In the genomic region with DNA sequence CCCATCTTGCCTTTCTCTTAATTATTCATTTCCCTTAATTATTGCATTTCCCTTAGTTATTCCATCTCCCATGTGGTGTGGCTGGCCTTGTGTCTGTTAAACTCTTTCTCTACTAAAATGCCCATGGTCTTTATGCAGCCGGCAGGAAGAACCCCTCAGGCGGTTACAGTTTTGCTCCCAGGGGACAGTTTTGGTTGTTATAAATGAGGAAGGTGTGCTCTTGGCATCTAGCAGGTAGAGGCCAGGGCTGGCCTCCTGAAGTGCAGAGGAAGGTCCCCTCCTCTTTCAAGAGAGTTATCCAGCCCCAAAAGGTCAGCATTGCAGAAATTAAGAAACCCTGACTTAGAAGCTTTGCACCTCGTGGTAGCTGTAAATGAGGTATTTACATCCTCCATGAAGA, we compare ENCODE assay signal across 29 cellular contexts.
"Had no signal": no experiment of that assay in that cellular context is flagged by ENCODE, and none has a peak within 500 bp of the region (broad histone marks: within the 10 kb centered on the region; RNA-seq: fewer than 3 reads in every experiment).

No MANE protein-coding gene starts in this region.

- ATAC-seq: body of pancreas; gastrocnemius medialis; left ventricle myocardium superior; natural killer cell; psoas muscle; right cardiac atrium; stimulated activated memory B cell treated with anti-CD40 and anti-IgM and Interleukin-4, amounts not matched to agents 10 μg/mL and 1 μg/mL and 100 μg/mL, for 72 hours; WTC11 had no signal

- FAIRE-seq: urothelium cell line had no signal

- DNase-seq: activated CD4-positive, alpha-beta T cell treated with anti-CD3 and anti-CD28 coated beads for 36 hours; activated CD4-positive, alpha-beta T cell treated with anti-CD3 and anti-CD28 coated beads, Interleukin-2, amount 50 U/mL, for 4 hours; activated CD8-positive, alpha-beta memory T cell treated with anti-CD3 and anti-CD28 coated beads for 24 hours; activated CD8-positive, alpha-beta memory T cell treated with anti-CD3 and anti-CD28 coated beads, Interleukin-2, amount 50 U/mL, for 4 hours; activated effector memory CD4-positive, alpha-beta T cell treated with anti-CD3 and anti-CD28 coated beads, Interleukin-2, amount 50 U/mL, for 16 hours; activated naive CD4-positive, alpha-beta T cell treated with anti-CD3 and anti-CD28 coated beads, Interleukin-2, amount 50 U/mL, for 16 hours; activated T-cell treated with anti-CD3 and anti-CD28 coated beads, Interleukin-2, amount 50 U/mL, for 24 hours; anterior cingulate cortex; body of pancreas; cortex of kidney; endodermal cell; esophagus squamous epithelium; gastrocnemius medialis; head of caudate nucleus; hypothalamus; left ventricle myocardium superior; mammary epithelial cell; midbrain; natural killer cell; ovary; psoas muscle; right cardiac atrium; stimulated activated CD4-positive, alpha-beta T cell treated with anti-CD3 and anti-CD28 coated beads, Interleukin-1b, Interleukin-23, amount 100 ng/mL, for 48 hours; T1000; transverse colon had no signal

- H3K27ac ChIP-seq: body of pancreas, cardiac muscle cell, esophagus squamous epithelium, gastrocnemius medialis, ovary, psoas muscle, transverse colon had no signal

- H3K27me3 ChIP-seq: body of pancreas, cardiac muscle cell, esophagus squamous epithelium, gastrocnemius medialis, ovary, transverse colon had no signal

- H3K9me3 ChIP-seq: body of pancreas, esophagus squamous epithelium, gastrocnemius medialis, ovary, psoas muscle, transverse colon had no signal

- H3K4me3 Mint-ChIP-seq: activated CD4-positive, alpha-beta T cell treated with anti-CD3 and anti-CD28 coated beads for 36 hours; activated T-cell treated with anti-CD3 and anti-CD28 coated beads, Interleukin-2, amount 50 U/mL, for 24 hours; endodermal cell; natural killer cell; stimulated activated memory B cell treated with anti-CD40 and anti-IgM and Interleukin-4, amounts not matched to agents 10 μg/mL and 1 μg/mL and 100 μg/mL, for 72 hours; WTC11 had no signal

- H3K27me3 Mint-ChIP-seq: activated CD4-positive, alpha-beta T cell treated with anti-CD3 and anti-CD28 coated beads for 36 hours; stimulated activated memory B cell treated with anti-CD40 and anti-IgM and Interleukin-4, amounts not matched to agents 10 μg/mL and 1 μg/mL and 100 μg/mL, for 72 hours had no signal

- H3K36me3 Mint-ChIP-seq: natural killer cell had no signal

- H3K36me3 ChIP-seq: cardiac muscle cell, esophagus squamous epithelium, gastrocnemius medialis, ovary, transverse colon had no signal

- H3K4me3 ChIP-seq: body of pancreas, cardiac muscle cell, esophagus squamous epithelium, gastrocnemius medialis, ovary, psoas muscle, transverse colon had no signal

- H3K27ac Mint-ChIP-seq: activated CD4-positive, alpha-beta T cell treated with anti-CD3 and anti-CD28 coated beads for 36 hours; activated T-cell treated with anti-CD3 and anti-CD28 coated beads, Interleukin-2, amount 50 U/mL, for 24 hours; endodermal cell; natural killer cell; stimulated activated memory B cell treated with anti-CD40 and anti-IgM and Interleukin-4, amounts not matched to agents 10 μg/mL and 1 μg/mL and 100 μg/mL, for 72 hours; WTC11 had no signal

- H3K9me3 Mint-ChIP-seq: activated T-cell treated with anti-CD3 and anti-CD28 coated beads, Interleukin-2, amount 50 U/mL, for 24 hours; natural killer cell had no signal

- H3K4me1 ChIP-seq: esophagus squamous epithelium, gastrocnemius medialis, psoas muscle, transverse colon had no signal
